In the genomic region with DNA sequence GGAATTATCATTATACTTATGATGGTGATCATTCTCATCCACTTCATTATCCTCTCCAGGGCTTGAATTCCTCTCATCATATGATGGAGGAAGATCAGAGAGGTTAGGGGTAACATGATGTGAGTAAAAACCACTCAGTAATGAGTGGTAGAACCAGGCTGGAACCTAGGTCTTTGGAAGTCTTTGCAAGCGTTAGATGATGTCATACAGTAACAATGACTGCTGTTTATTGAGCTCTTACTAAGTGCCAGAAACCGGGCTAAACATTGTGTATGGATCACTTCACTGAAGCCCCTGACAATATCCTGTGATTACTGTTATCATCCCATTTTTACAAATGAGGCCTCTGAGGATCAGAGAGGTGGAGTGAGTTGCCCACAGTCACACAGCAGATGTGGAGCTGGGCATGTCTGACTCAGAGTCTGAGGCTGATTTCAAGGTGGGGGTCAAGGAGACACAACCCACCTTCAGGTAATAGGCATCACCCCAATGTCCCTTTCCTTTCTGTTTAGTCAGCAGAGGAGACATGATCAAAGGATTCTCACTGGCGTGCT, we compare ENCODE assay signal across 9 cellular contexts. TPM values are rescaled to one million over a fixed set of nuclear protein-coding genes. Genes with fewer than 3 reads are reported as not detected.
"Had no signal": no experiment of that assay in that cellular context is flagged by ENCODE, and none has a peak within 500 bp of the region (broad histone marks: within the 10 kb centered on the region; RNA-seq: fewer than 3 reads in every experiment).

No MANE protein-coding gene starts in this region.

- H3K4me3 ChIP-seq: GM23248, HAP-1 had no signal

- DNase-seq: GM23248, GOT3, H7, KG1 had no signal

- H3K4me1 ChIP-seq: HAP-1 had no signal

- H2AFZ ChIP-seq: GM23248 had no signal

- H3K36me3 ChIP-seq: HAP-1 had no signal

- H3K4me3 Mint-ChIP-seq: IgD-negative memory B cell had no signal

- H3K9ac ChIP-seq: GM23248 had no signal

- ATAC-seq: HCT116 had no signal

- H3K9me3 ChIP-seq: HAP-1 had no signal

- FAIRE-seq: HTR-8/SVneo had no signal

- H3K27ac ChIP-seq: GM23248 had no signal

RNA-seq across cellular contexts. Expression of a gene that starts 19.5 kb away (rescaled TPM):
- total RNA-seq: GM23248, HT-29 had no signal
- polyA plus RNA-seq: GM23248 had no signal
